Comparison of ENCODE assay signal across 9 cellular contexts in the genomic region with DNA sequence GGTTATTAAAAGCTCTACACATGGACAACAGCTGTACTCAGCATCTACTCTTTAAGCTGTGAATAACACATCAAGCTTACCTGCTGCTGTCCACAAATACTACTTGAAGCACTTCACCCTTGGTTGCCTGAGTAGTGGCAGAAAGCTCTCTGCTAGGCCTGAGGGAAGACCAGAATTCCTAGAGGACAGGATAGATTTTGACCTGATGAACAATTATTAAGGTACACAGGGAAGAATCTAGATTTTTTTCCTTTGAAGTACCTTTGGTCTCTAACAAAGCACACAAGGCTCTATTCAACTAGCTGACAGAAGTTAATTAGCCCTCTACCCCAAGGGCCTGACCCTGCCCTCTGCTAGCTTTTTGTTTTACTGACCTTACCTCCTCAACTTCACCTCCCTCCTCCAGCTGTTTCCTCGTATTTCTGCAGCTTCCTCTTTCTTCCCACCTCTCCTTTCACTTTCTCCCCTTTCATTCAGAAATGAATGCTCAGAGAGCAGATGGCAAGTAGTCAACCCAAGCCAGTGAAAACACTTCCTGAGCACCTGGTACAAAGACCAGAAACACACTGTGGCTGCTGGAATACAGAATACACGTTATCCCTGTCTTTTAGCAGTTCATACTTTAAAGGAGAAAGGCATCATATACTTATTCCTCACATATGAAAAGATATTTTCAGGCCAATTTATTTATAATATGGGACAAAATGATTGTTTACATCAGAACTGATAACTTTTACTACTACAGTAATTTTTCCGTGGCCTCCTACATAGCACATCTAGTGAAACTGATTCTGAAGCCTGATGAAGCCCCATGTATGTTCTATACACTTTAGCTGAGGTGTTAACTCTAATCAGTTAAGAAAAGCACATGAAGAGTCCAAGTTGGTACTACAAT. TPM values are rescaled to one million over a fixed set of nuclear protein-coding genes. Genes with fewer than 3 reads are reported as not detected.
DNase-seq lines count a peak whose midpoint lies in the region; ATAC-seq and TF ChIP-seq lines count a peak whose summit lies in the region.
"Had no signal": no experiment of that assay in that cellular context is flagged by ENCODE, and none has a peak within 500 bp of the region (broad histone marks: within the 10 kb centered on the region; RNA-seq: fewer than 3 reads in every experiment).

No MANE protein-coding gene starts in this region.

- in situ Hi-C loops in mammary epithelial cell (cut with MboI; ENCODE audit: low sequenced_read_pairs in 2 of 2), result loop anchor here in 1 of 2 donors (25.0 kb wide), 1 partner anchor 881 kb away; no protein-coding TSS in a partner anchor

- TF ChIP-seq CTCF in MCF 10A (IDR thresholded peaks at IDR 0.05; ENCODE audit: unreplicated experiment), result no peak
- no peak for TF ChIP-seq CTCF in mammary epithelial cell (conservative IDR thresholded peaks at IDR 0.05 in 1 of 2, IDR thresholded peaks at IDR 0.05 in 1 of 2; ENCODE audit: extremely low read depth in 1 of 2, insufficient read depth in 1 of 2, low read depth in 1 of 2, low read length in 2 of 2)
- no peak for TF ChIP-seq CTCF in colonic mucosa (IDR thresholded peaks at IDR 0.05)
- TF ChIP-seq CTCF in omental fat pad (IDR thresholded peaks at IDR 0.05), result no peak

- peaks cover 17% of the 10 kb centered on the region for H3K4me1 Mint-ChIP-seq in MCF 10A (ENCODE audit: insufficient read depth, unreplicated experiment)

- H3K36me3 ChIP-seq in mammary epithelial cell (ENCODE audit: insufficient read depth, low read length) (peaks cover 10% of the 10 kb centered on the region), colonic mucosa (no peaks in the 10 kb centered on the region), stomach smooth muscle (ENCODE audit: control insufficient read depth in 2 of 2, insufficient read depth in 2 of 2, low read length in 2 of 2) (peaks cover 0 to 7% of the 10 kb centered on the region in 2 donors)

- CTCF ChIA-PET in MCF 10A (lab: Yijun Ruan, JAX) (interaction anchor here (0.5 to 15.6 kb wide), 11 partner anchors 11 to 160 kb away, joined by 3 to 418 read pairs (median 4); partner anchors contain the start of gene MRPS23), mammary epithelial cell (lab: Charles Lee; ENCODE audit: low non-redundant PET) (no interaction called here)

- H3K79me2 ChIP-seq in mammary epithelial cell (ENCODE audit: insufficient read depth, low read length), result peaks cover 2% of the 10 kb centered on the region

- dilution Hi-C loops in mammary epithelial cell (cut with HindIII; ENCODE audit: low sequenced_read_pairs), result loop anchor here (5.0 kb wide), 2 partner anchors 96 to 136 kb away; no protein-coding TSS in a partner anchor

- H3K27ac ChIP-seq in mammary epithelial cell (ENCODE audit: insufficient read depth, low read depth, low read length) (no peak overlapping the region), colonic mucosa (peak overlapping the region; percentile 1), stomach smooth muscle (ENCODE audit: low read length) (peak overlapping the region; percentile 62)

- H3K36me3 Mint-ChIP-seq in MCF 10A (ENCODE audit: insufficient read depth, unreplicated experiment), result peaks cover 47% of the 10 kb centered on the region

- no peaks in the 10 kb centered on the region for H3K27me3 Mint-ChIP-seq in MCF 10A (ENCODE audit: insufficient read depth, unreplicated experiment)

- peak overlapping the region; percentile 64 for H3K27ac Mint-ChIP-seq in MCF 10A (ENCODE audit: low read depth, unreplicated experiment)

- ATAC-seq in omental fat pad (ENCODE audit: low FRiP score) (no peak), GM18502 (IDR thresholded peaks at IDR 0.05; ENCODE audit: poor library complexity, unreplicated experiment) (no peak), sciatic nerve (no peak)

- DNase-seq in MCF 10A (ENCODE audit: unreplicated experiment), result no peak
- DNase-seq in mammary epithelial cell, result no peak
- peak; percentile 97 for DNase-seq in NCI-H69 (lab: John Stamatoyannopoulos, UW)
- DNase-seq in colonic mucosa, result no peak
- no peak for DNase-seq in omental fat pad (ENCODE audit: low spot score)
- DNase-seq in sciatic nerve (ENCODE audit: low spot score), result no peak
- DNase-seq: cerebellar nuclear complex had no signal

- 70% methylated on average over 3 of the region's 3 CpGs for WGBS in mammary epithelial cell (ENCODE audit: low coverage, missing lambda C conversion rate)

- H4K20me1 ChIP-seq in mammary epithelial cell (ENCODE audit: insufficient read depth, low read length), result no peaks in the 10 kb centered on the region

- no peak overlapping the region for H3K4me2 ChIP-seq in mammary epithelial cell (ENCODE audit: insufficient read depth, low read depth, low read length)

- peaks cover 8% of the 10 kb centered on the region for H3K4me1 ChIP-seq in mammary epithelial cell (ENCODE audit: insufficient read depth, low read length)
- no peaks in the 10 kb centered on the region for H3K4me1 ChIP-seq in colonic mucosa
- H3K4me1 ChIP-seq in stomach smooth muscle (ENCODE audit: control insufficient read depth, insufficient read depth, low read length), result peaks cover 12% of the 10 kb centered on the region

- no peaks in the 10 kb centered on the region for H3K9me3 Mint-ChIP-seq in MCF 10A (ENCODE audit: unreplicated experiment)

- H3K4me3 ChIP-seq in mammary epithelial cell (replicated peaks in 1 of 3; ENCODE audit: insufficient read depth in 1 of 3, low read depth in 2 of 3, low read length in 3 of 3) (no peak overlapping the region), colonic mucosa (no peak overlapping the region), stomach smooth muscle (ENCODE audit: low read length in 2 of 2) (no peak overlapping the region)

- H3K4me3 Mint-ChIP-seq in MCF 10A (ENCODE audit: unreplicated experiment), result no peak overlapping the region

- POLR2A ChIA-PET in MCF 10A (lab: Yijun Ruan, JAX), result interaction anchor here (0.6 to 6.5 kb wide), 15 partner anchors 8 to 896 kb away, joined by 3 to 52 read pairs (median 4); partner anchors contain the start of genes MRPS23 and SRSF1

- H3K27me3 ChIP-seq in mammary epithelial cell (ENCODE audit: insufficient read depth, low read length), result no peaks in the 10 kb centered on the region
- no peaks in the 10 kb centered on the region for H3K27me3 ChIP-seq in colonic mucosa
- no peaks in the 10 kb centered on the region for H3K27me3 ChIP-seq in stomach smooth muscle (ENCODE audit: control insufficient read depth in 1 of 2, insufficient read depth in 2 of 2, low read length in 2 of 2)

- H3K9ac ChIP-seq in mammary epithelial cell (ENCODE audit: insufficient read depth, low read length) (no peak overlapping the region), colonic mucosa (ENCODE audit: low read depth in 2 of 2, low read length in 2 of 2) (no peak overlapping the region), stomach smooth muscle (ENCODE audit: low read length in 2 of 2) (peak overlapping the region; percentile 3 to 48)

- intact Hi-C loops in MCF 10A (cut with micrococcal nuclease) (loop anchor here (2.0 to 10.0 kb wide), 2 partner anchors 101 to 889 kb away; no protein-coding TSS in a partner anchor), mammary epithelial cell (cut with micrococcal nuclease) (loop anchor here (10.0 kb wide), 2 partner anchors 249 to 739 kb away; partner anchors contain the start of genes CCDC182 and MSI2), colonic mucosa (cut with DNase I) (no loop called here), sciatic nerve (cut with DNase I) (loop anchor here (5.0 kb wide), 1 partner anchor 136 kb away; no protein-coding TSS in a partner anchor)

- no peak overlapping the region for H2AFZ ChIP-seq in mammary epithelial cell (ENCODE audit: low read depth, low read length)

- H3K9me3 ChIP-seq in mammary epithelial cell (replicated peaks; ENCODE audit: insufficient read depth, low read length) (no peaks in the 10 kb centered on the region), colonic mucosa (no peaks in the 10 kb centered on the region), stomach smooth muscle (ENCODE audit: control insufficient read depth in 2 of 2, low read length in 2 of 2) (no peaks in the 10 kb centered on the region)

- BruUV-seq in MCF 10A (replicated peaks; lab: Mats Ljungman, UMichigan), result no TSS peak
- no TSS peak for BruUV-seq in mammary epithelial cell (replicated peaks; lab: Mats Ljungman, UMichigan)

RNA-seq across cellular contexts. Expression of gene VEZF1, which starts 5.7 kb away (rescaled TPM):
- 66.8 and 69.1 TPM in 2 replicates for total RNA-seq in MCF 10A (2022)
- 10 to 100 TPM; 20.5 to 34.7 TPM for total RNA-seq in mammary epithelial cell
- polyA plus RNA-seq in mammary epithelial cell, result 17.6 TPM
- polyA minus RNA-seq in mammary epithelial cell, result 20.1 TPM
- total RNA-seq in colonic mucosa, result 10 to 100 TPM; 35.7 to 52.8 TPM
- total RNA-seq in omental fat pad, result 10 to 100 TPM; 45.1 to 50.6 (median 47.6) TPM
- total RNA-seq in sciatic nerve, result 73.8 TPM

RNA-seq across cellular contexts. Expression of gene SRSF1, which starts 13.3 kb away (rescaled TPM):
- total RNA-seq in MCF 10A (2022) (381 and 493 TPM in 2 replicates), mammary epithelial cell (100 to 1,000 TPM; 197 to 238 TPM), colonic mucosa (100 to 1,000 TPM; 173 to 315 TPM), omental fat pad (100 to 1,000 TPM; 181 to 274 (median 182) TPM), sciatic nerve (169 TPM)
- polyA plus RNA-seq in mammary epithelial cell, result 137 TPM
- polyA minus RNA-seq in mammary epithelial cell, result 258 TPM

RNA-seq across cellular contexts. Expression of gene CUEDC1, which starts 38.5 kb away (rescaled TPM):
- total RNA-seq in MCF 10A (2022), result 15.6 and 21.5 TPM in 2 replicates
- 10 to 100 TPM in 1 of 2 donors, 1 to 10 TPM in 1; 1.8 to 14.4 TPM for total RNA-seq in mammary epithelial cell
- 9.2 TPM for polyA plus RNA-seq in mammary epithelial cell
- polyA minus RNA-seq in mammary epithelial cell, result 22.4 TPM
- total RNA-seq in colonic mucosa, result 10 to 100 TPM; 14.7 to 15.2 TPM
- total RNA-seq in omental fat pad, result 10 to 100 TPM; 17.1 to 25.7 (median 22.1) TPM
- 44.3 TPM for total RNA-seq in sciatic nerve

Comparison
In these comparisons a context has a peak if more than half of its experiments do, and no peak if none do; other contexts are left out.
1. H3K9ac ChIP-seq: peak in stomach smooth muscle (2 of 2); none in mammary epithelial cell (single experiment) and colonic mucosa (0 of 2).